ENCODE assay signal across 8 cellular contexts in genomic region chr19:58009301-58009665, GRCh38. TPM values are rescaled to one million over a fixed set of nuclear protein-coding genes. Genes with fewer than 3 reads are reported as not detected.
DNase-seq lines count a peak whose midpoint lies in the region; ATAC-seq and TF ChIP-seq lines count a peak whose summit lies in the region.

No MANE protein-coding gene starts in this region.

- no peak overlapping the region for H3K14ac ChIP-seq in mesenchymal stem cell (ENCODE audit: low read length in 2 of 2)

- H3K4me3 ChIP-seq in cardiac fibroblast (replicated peaks in 1 of 2; ENCODE audit: low read depth in 2 of 2, low read length in 2 of 2) (peak overlapping the region; percentile 24 to 46), mesenchymal stem cell (ENCODE audit: insufficient read depth in 1 of 2, low read depth in 1 of 2, low read length in 2 of 2) (peak overlapping the region in 1 of 2 experiments; percentile 64)

- H2AK5ac ChIP-seq in mesenchymal stem cell (ENCODE audit: low read length, severe bottlenecking), result no peak overlapping the region

- H2BK5ac ChIP-seq in mesenchymal stem cell (ENCODE audit: low read depth, low read length, poor library complexity, severe bottlenecking), result no peak overlapping the region

- no peak overlapping the region for H3K27ac ChIP-seq in mesenchymal stem cell (ENCODE audit: low read length, poor library complexity, severe bottlenecking)

- peaks cover 61% of the 10 kb centered on the region for H3K36me3 Mint-ChIP-seq in stimulated activated naive CD8-positive, alpha-beta T cell treated with anti-CD3 and anti-CD28 coated beads, Interleukin-15, Interleukin-2, amounts not matched to agents 100 ng/mL and 50 ng/mL, for 24 hours (ENCODE audit: low read depth)

- TF ChIP-seq CTCF in cardiac fibroblast (IDR thresholded peaks at IDR 0.05; ENCODE audit: low read depth, low read length), result no peak

- no peaks in the 10 kb centered on the region for H3K4me1 ChIP-seq in mesenchymal stem cell (ENCODE audit: control insufficient read depth, insufficient read depth, low read depth, low read length)

- WGBS in mesenchymal stem cell, result 30% methylated on average over 21 of the region's 21 CpGs

- no peak overlapping the region for H3K23ac ChIP-seq in mesenchymal stem cell (ENCODE audit: low read length in 2 of 2)

- H3K4me3 Mint-ChIP-seq in stimulated activated naive CD8-positive, alpha-beta T cell treated with anti-CD3 and anti-CD28 coated beads, Interleukin-15, Interleukin-2, amounts not matched to agents 100 ng/mL and 50 ng/mL, for 24 hours, result peak overlapping the region; percentile 43

- peaks cover 33 to 43% of the 10 kb centered on the region in 2 experiments for H3K36me3 ChIP-seq in mesenchymal stem cell (ENCODE audit: control insufficient read depth in 1 of 2, insufficient read depth in 2 of 2, low read depth in 1 of 2, low read length in 2 of 2)

- no peak overlapping the region for H3K27ac Mint-ChIP-seq in stimulated activated naive CD8-positive, alpha-beta T cell treated with anti-CD3 and anti-CD28 coated beads, Interleukin-15, Interleukin-2, amounts not matched to agents 100 ng/mL and 50 ng/mL, for 24 hours

- peaks cover 81% of the 10 kb centered on the region for H3K9me3 ChIP-seq in mesenchymal stem cell (ENCODE audit: control insufficient read depth, low read length)

- H2BK12ac ChIP-seq in mesenchymal stem cell (ENCODE audit: low read length in 2 of 2), result no peak overlapping the region

- no peak overlapping the region for H4K91ac ChIP-seq in mesenchymal stem cell (ENCODE audit: low read length)

- H3K79me1 ChIP-seq in mesenchymal stem cell (replicated peaks; ENCODE audit: low read length, poor library complexity, severe bottlenecking), result peaks cover 13% of the 10 kb centered on the region

- H3K18ac ChIP-seq in mesenchymal stem cell (ENCODE audit: low read depth in 1 of 2, low read length in 2 of 2), result no peak overlapping the region

- no peak overlapping the region for H2BK15ac ChIP-seq in mesenchymal stem cell (ENCODE audit: low read depth, poor library complexity, severe bottlenecking)

- no peak for ATAC-seq in stimulated activated naive CD8-positive, alpha-beta T cell treated with anti-CD3 and anti-CD28 coated beads, Interleukin-15, Interleukin-2, amounts not matched to agents 100 U/mL and 50 U/mL, for 24 hours
- ATAC-seq in activated CD4-positive, CD25-positive, alpha-beta regulatory T cell treated with anti-CD3 and anti-CD28 coated beads, Interleukin-2, amount 50 U/mL, for 24 hours, result no peak

- peaks cover 3% of the 10 kb centered on the region for H3K27me3 Mint-ChIP-seq in stimulated activated naive CD8-positive, alpha-beta T cell treated with anti-CD3 and anti-CD28 coated beads, Interleukin-15, Interleukin-2, amounts not matched to agents 100 ng/mL and 50 ng/mL, for 24 hours

- no peak overlapping the region for H2AFZ ChIP-seq in mesenchymal stem cell (ENCODE audit: low read depth, low read length)

- DNase-seq in stimulated activated naive CD8-positive, alpha-beta T cell treated with anti-CD3 and anti-CD28 coated beads, Interleukin-15, Interleukin-2, amounts not matched to agents 100 U/mL and 50 U/mL, for 24 hours, result no peak
- DNase-seq in cardiac fibroblast (ENCODE audit: low read depth in 2 of 2), result no peak
- no peak for DNase-seq in mesenchymal stem cell
- DNase-seq in UCSD-AML1 (lab: John Stamatoyannopoulos, UW; ENCODE audit: unreplicated experiment), result no peak
- no peak for DNase-seq in medulla oblongata (ENCODE audit: extremely low spot score)
- no peak for DNase-seq in DMS 273 (lab: John Stamatoyannopoulos, UW; ENCODE audit: unreplicated experiment)

- peak overlapping the region; percentile 36 for H3K9ac ChIP-seq in mesenchymal stem cell (ENCODE audit: low read length)

- H3K4me1 Mint-ChIP-seq in stimulated activated naive CD8-positive, alpha-beta T cell treated with anti-CD3 and anti-CD28 coated beads, Interleukin-15, Interleukin-2, amounts not matched to agents 100 ng/mL and 50 ng/mL, for 24 hours (ENCODE audit: low read depth), result peaks cover 4% of the 10 kb centered on the region

- H3K27me3 ChIP-seq in mesenchymal stem cell (ENCODE audit: control insufficient read depth in 1 of 2, insufficient read depth in 1 of 2, low read length in 2 of 2), result no peaks in the 10 kb centered on the region

- no peak overlapping the region for H3K4me2 ChIP-seq in mesenchymal stem cell (ENCODE audit: low read length, poor library complexity, severe bottlenecking)

- H3K9me3 Mint-ChIP-seq in stimulated activated naive CD8-positive, alpha-beta T cell treated with anti-CD3 and anti-CD28 coated beads, Interleukin-15, Interleukin-2, amounts not matched to agents 100 ng/mL and 50 ng/mL, for 24 hours, result peaks cover 50% of the 10 kb centered on the region

- no peak overlapping the region for H3K4ac ChIP-seq in mesenchymal stem cell (ENCODE audit: low read depth in 1 of 2, low read length in 2 of 2)

- H2BK120ac ChIP-seq in mesenchymal stem cell (ENCODE audit: low read depth, low read length), result no peak overlapping the region

- H4K8ac ChIP-seq in mesenchymal stem cell (ENCODE audit: low read length), result no peak overlapping the region

RNA-seq across cellular contexts. Expression of gene ZNF606, which starts 6.7 kb away (rescaled TPM):
- polyA plus RNA-seq in mesenchymal stem cell (2013, experiment 1 of 2), result 5.3 TPM
- polyA plus RNA-seq in mesenchymal stem cell (2013, experiment 2 of 2), result 4.8 TPM

RNA-seq across cellular contexts. Expression of gene ZSCAN1, which starts 24.5 kb away (rescaled TPM):
- 0.39 TPM for polyA plus RNA-seq in mesenchymal stem cell (2013, experiment 1 of 2)
- 0.49 TPM for polyA plus RNA-seq in mesenchymal stem cell (2013, experiment 2 of 2)

RNA-seq across cellular contexts. Expression of gene C19orf18, which starts 34.9 kb away (rescaled TPM):
- polyA plus RNA-seq in mesenchymal stem cell (2013, experiment 1 of 2), result 1.2 TPM
- 1.0 TPM for polyA plus RNA-seq in mesenchymal stem cell (2013, experiment 2 of 2)

RNA-seq across cellular contexts. Expression of gene ZNF135, which starts 49.8 kb away (rescaled TPM):
- 1.2 TPM for polyA plus RNA-seq in mesenchymal stem cell (2013, experiment 1 of 2)
- polyA plus RNA-seq in mesenchymal stem cell (2013, experiment 2 of 2), result 1.2 TPM
